In genomic region chr1:81244612-81245011, GRCh38 we compare ENCODE assay signal across 4 cellular contexts.
A peak's percentile ranks its signal among the peaks of the same experiment; 100 is the strongest.
DNase-seq lines count a peak whose midpoint lies in the region; FAIRE-seq and TF ChIP-seq lines count a peak whose summit lies in the region.
"Not testable (repeated sequence)": the region's sequence is repeated elsewhere in the genome, so short reads cannot be mapped to it uniquely, and the experiment has no call there.

No MANE protein-coding gene starts in this region.

- H2AFZ ChIP-seq in H9 (ENCODE audit: low read length); H1 (ENCODE audit: low read length): not testable (repeated sequence)

- not testable (repeated sequence) for H3K4ac ChIP-seq in H9 (ENCODE audit: low read depth, low read length); H1 (replicated peaks; ENCODE audit: insufficient read length, low read depth, low read length)

- H4K5ac ChIP-seq in H9 (ENCODE audit: insufficient read length, low read depth, low read length); H1 (ENCODE audit: insufficient read length, low read depth, low read length): not testable (repeated sequence)

- POLR2A ChIA-PET in H1 (lab: Charles Lee; ENCODE audit: partially characterized antibody), result not testable (repeated sequence)

- not testable (repeated sequence) for H3K9me3 ChIP-seq in H9 (ENCODE audit: control insufficient read depth, low read depth, low read length); HUES48 (ENCODE audit: control insufficient read depth, insufficient read depth, low read length); HUES64 (ENCODE audit: insufficient read depth, low read depth, low read length); H1 (ENCODE audit: insufficient read depth in 2 of 2, low read depth in 1 of 2, low read length in 1 of 2)

- H3K9ac ChIP-seq in H9 (ENCODE audit: extremely low read depth, insufficient read length, low read length); HUES48 (ENCODE audit: low read depth, low read length); HUES64 (ENCODE audit: low read depth, low read length); H1 (replicated peaks in 1 of 4; ENCODE audit: extremely low read depth in 1 of 4, low read depth in 3 of 4, low read length in 3 of 4): not testable (repeated sequence)

- not testable (repeated sequence) for H3K4me2 ChIP-seq in H9 (ENCODE audit: insufficient read depth, insufficient read length, low read length); H1 (ENCODE audit: insufficient read depth in 1 of 2, low read depth in 2 of 2, low read length in 2 of 2)

- H3K4me3 ChIP-seq in HUES48 (ENCODE audit: low read depth, low read length), result peak overlapping the region; percentile 73; the same call in 1 of the 2 replicates
- not testable (repeated sequence) for H3K4me3 ChIP-seq in HUES64 (ENCODE audit: low read length); H1 (ENCODE audit: extremely low read depth in 1 of 4, insufficient read depth in 2 of 4, low read depth in 3 of 4, low read length in 4 of 4)

- not testable (repeated sequence) for H2BK120ac ChIP-seq in H9 (ENCODE audit: low read depth, low read length, poor library complexity, severe bottlenecking)
- H2BK120ac ChIP-seq in H1 (replicated peaks; ENCODE audit: low read depth, low read length), result peak overlapping the region; percentile 64

- DNase-seq in H9; H1 (ENCODE audit: low read depth in 1 of 2, low spot score in 2 of 2): not testable (repeated sequence)

- H2BK20ac ChIP-seq in H9 (ENCODE audit: low read depth, low read length, poor library complexity, severe bottlenecking), result not testable (repeated sequence)
- 0 out of 2 replicates have a peak overlapping the region, but pooled peaks have one; percentile 4 for H2BK20ac ChIP-seq in H1 (ENCODE audit: low read length)

- H3K27ac ChIP-seq in H9 (ENCODE audit: insufficient read length, low read depth, low read length) (peak overlapping the region; percentile 32), HUES64 (ENCODE audit: low read depth, low read length) (peak overlapping the region; percentile 33; the same call in 1 of the 2 replicates)
- H3K27ac ChIP-seq in HUES48 (ENCODE audit: low read depth, low read length); H1 (ENCODE audit: low read depth, low read length): not testable (repeated sequence)

- H3K36me3 ChIP-seq in HUES48 (ENCODE audit: control insufficient read depth, insufficient read depth, low read length); HUES64 (ENCODE audit: insufficient read depth, low read length): not testable (repeated sequence)
- H3K36me3 ChIP-seq in H1 (ENCODE audit: control insufficient read depth in 2 of 4, insufficient read depth in 4 of 4, low read length in 3 of 4), result peaks cover 0 to 18% (median 2%) of the 10 kb centered on the region in 4 experiments; a peak in 2 of 8 replicates

- not testable (repeated sequence) for H3K23ac ChIP-seq in H9 (ENCODE audit: insufficient read length, low read depth, low read length); H1 (ENCODE audit: insufficient read length)

- H3K27ac Mint-ChIP-seq in H9, result peak overlapping the region in 1 of 3 experiments; percentile 85; a peak in 3 of 7 replicates

- not testable (repeated sequence) for H2BK5ac ChIP-seq in H9 (ENCODE audit: insufficient read length, low read length)
- peak overlapping the region; percentile 97; the same call in 1 of the 2 replicates for H2BK5ac ChIP-seq in H1 (ENCODE audit: low read depth, low read length)

- TF ChIP-seq POLR2A in H1 (IDR thresholded peaks at IDR 0.05; ENCODE audit: control extremely low read depth in 1 of 2, low read depth in 2 of 2, low read length in 2 of 2), result not testable (repeated sequence)

- not testable (repeated sequence) for H3K27me3 Mint-ChIP-seq in H9 (ENCODE audit: low read depth)

- H4K20me1 ChIP-seq in H9 (ENCODE audit: control insufficient read depth, insufficient read depth, insufficient read length); H1 (replicated peaks in 1 of 2; ENCODE audit: control insufficient read depth in 1 of 2, insufficient read depth in 2 of 2, low read length in 2 of 2): not testable (repeated sequence)

- peak overlapping the region in 1 of 2 experiments; percentile 42; a peak in 1 of 5 replicates for H3K4me3 Mint-ChIP-seq in H9

- H3K18ac ChIP-seq in H9 (ENCODE audit: insufficient read length, low read depth, low read length), result not testable (repeated sequence)
- peak overlapping the region; percentile 90 for H3K18ac ChIP-seq in H1 (ENCODE audit: extremely low read depth, low read length)

- H3K36me3 Mint-ChIP-seq in H9 (ENCODE audit: insufficient read depth in 1 of 3, low read depth in 3 of 3), result peaks cover 50 to 54% (median 53%) of the 10 kb centered on the region in 3 experiments

- H2BK15ac ChIP-seq in H9 (ENCODE audit: low read depth, low read length); H1 (ENCODE audit: low read length): not testable (repeated sequence)

- no CpG with 5 or more reads among the region's 3 CpGs for WGBS in H9 (ENCODE audit: extremely low coverage, insufficient read length, low lambda C conversion rate)
- 89% methylated on average over 3 of the region's 3 CpGs for WGBS in HUES64
- 83% methylated on average over 3 of the region's 3 CpGs; no CpG with 5 or more reads in 1 of the 2 experiments for WGBS in H1 (ENCODE audit: extremely low coverage in 1 of 2, insufficient coverage in 1 of 2, insufficient read length in 1 of 2, insufficient replicate concordance in 2 of 2, low coverage in 1 of 2, low lambda C conversion rate in 2 of 2, missing lambda C conversion rate in 1 of 2), 2 experiments

- H3T11ph ChIP-seq in H9 (ENCODE audit: low read length), result not testable (repeated sequence)

- not testable (repeated sequence) for H2BK12ac ChIP-seq in H9 (ENCODE audit: insufficient read length, low read depth, low read length)
- peak overlapping the region; percentile 90; the same call in 1 of the 2 replicates for H2BK12ac ChIP-seq in H1 (ENCODE audit: low read depth, low read length)

- TF ChIP-seq RAD21 in H1 (IDR thresholded peaks at IDR 0.05 in 1 of 2, conservative IDR thresholded peaks at IDR 0.05 in 1 of 2; ENCODE audit: low read depth in 2 of 2, low read length in 2 of 2), result not testable (repeated sequence)

- TF ChIP-seq CTCF in H9 (conservative IDR thresholded peaks at IDR 0.05); H1 (IDR thresholded peaks at IDR 0.05; ENCODE audit: control extremely low read depth in 1 of 3, insufficient read depth in 1 of 3, low read depth in 1 of 3, low read length in 3 of 3): not testable (repeated sequence)

- H2AK5ac ChIP-seq in H9 (ENCODE audit: insufficient read length, low read length); H1 (ENCODE audit: low read depth, low read length): not testable (repeated sequence)

- H3K79me1 ChIP-seq in H9 (ENCODE audit: insufficient read depth, low read depth, low read length, poor library complexity, severe bottlenecking); H1 (ENCODE audit: low read depth, low read length): not testable (repeated sequence)

- TF ChIP-seq EP300 in H1 (IDR thresholded peaks at IDR 0.05; ENCODE audit: borderline replicate concordance in 1 of 2, low read depth in 2 of 2, low read length in 2 of 2), result not testable (repeated sequence)

- not testable (repeated sequence) for H3K14ac ChIP-seq in H9 (ENCODE audit: insufficient read depth, low read length); H1 (ENCODE audit: insufficient read length)

- not testable (repeated sequence) for H3K23me2 ChIP-seq in H9 (ENCODE audit: insufficient read length, low read depth, low read length, poor library complexity, severe bottlenecking); H1 (ENCODE audit: low read depth, low read length)

- peaks cover 34 to 42% of the 10 kb centered on the region in 2 experiments for H3K9me3 Mint-ChIP-seq in H9

- not testable (repeated sequence) for H4K8ac ChIP-seq in H9 (replicated peaks; ENCODE audit: insufficient read length, low read depth, low read length); H1 (ENCODE audit: extremely low read depth, insufficient read depth, low read length)

- CTCF ChIA-PET in H1 (lab: Charles Lee; ENCODE audit: partially characterized antibody), result interaction anchor here (0.9 kb wide), 1 partner anchor 197 kb away, joined by 3 read pairs; no protein-coding TSS in a partner anchor

- not testable (repeated sequence) for FAIRE-seq in H1 (lab: Jason Lieb, UNC)

- H3K79me2 ChIP-seq in H9 (ENCODE audit: insufficient read depth, low read length) (peaks cover 15% of the 10 kb centered on the region; the same call in 1 of the 2 replicates), H1 (ENCODE audit: control insufficient read depth in 1 of 2, insufficient read depth in 2 of 2, low read length in 2 of 2) (peaks cover 0 to 10% of the 10 kb centered on the region in 2 experiments; a peak in 1 of 4 replicates)

- not testable (repeated sequence) for H3K27me3 ChIP-seq in H9 (ENCODE audit: insufficient read depth, low read length); HUES48 (ENCODE audit: control insufficient read depth, insufficient read depth, low read length); HUES64 (ENCODE audit: insufficient read depth, low read length); H1 (replicated peaks in 1 of 4; ENCODE audit: control insufficient read depth in 3 of 4, extremely low read depth in 1 of 4, insufficient read depth in 3 of 4, low read length in 3 of 4)

- not testable (repeated sequence) for H3K56ac ChIP-seq in H9 (ENCODE audit: insufficient read length, low read depth, low read length); H1 (replicated peaks; ENCODE audit: insufficient read length, low read depth, low read length)

- H4K91ac ChIP-seq in H9 (ENCODE audit: insufficient read length, low read depth, low read length), result not testable (repeated sequence)
- peak overlapping the region; percentile 93 for H4K91ac ChIP-seq in H1 (replicated peaks; ENCODE audit: insufficient read length, low read length)

- peaks cover 38 to 63% of the 10 kb centered on the region in 2 experiments for H3K4me1 Mint-ChIP-seq in H9

- H3K4me1 ChIP-seq in H9 (ENCODE audit: insufficient read depth, low read length), result not testable (repeated sequence)
- H3K4me1 ChIP-seq in HUES48 (ENCODE audit: control insufficient read depth, insufficient read depth, low read length) (peaks cover 46% of the 10 kb centered on the region), HUES64 (ENCODE audit: insufficient read depth, low read length) (peaks cover 33% of the 10 kb centered on the region), H1 (replicated peaks in 1 of 4; ENCODE audit: control insufficient read depth in 3 of 4, insufficient read depth in 4 of 4, low read length in 3 of 4) (peaks cover 0 to 18% (median 1%) of the 10 kb centered on the region in 4 experiments; a peak in 3 of 7 replicates)
